Comparison of ENCODE assay signal across 12 cellular contexts in the genomic region with DNA sequence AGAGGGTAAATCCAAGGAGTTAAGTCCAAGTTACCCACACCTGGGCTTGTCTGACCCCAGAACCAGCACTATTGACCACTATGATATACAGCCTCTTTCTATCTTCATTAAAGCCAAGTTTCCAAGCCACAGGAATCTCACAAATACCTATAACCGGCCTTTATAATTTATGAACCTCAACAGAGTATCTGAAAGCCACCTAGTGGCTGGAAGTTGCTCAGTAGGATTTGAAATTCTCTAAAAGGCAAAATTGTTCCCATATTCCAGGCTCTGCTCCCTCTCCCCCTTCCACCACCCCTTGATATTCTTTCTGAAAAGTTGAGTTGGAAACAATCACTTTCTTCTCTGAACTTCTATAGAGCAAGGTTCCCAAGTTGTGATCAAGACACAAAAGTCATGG.
DNase-seq lines count a peak whose midpoint lies in the region; FAIRE-seq and TF ChIP-seq lines count a peak whose summit lies in the region.
"Had no signal": no experiment of that assay in that cellular context is flagged by ENCODE, and none has a peak within 500 bp of the region (broad histone marks: within the 10 kb centered on the region; RNA-seq: fewer than 3 reads in every experiment).

No MANE protein-coding gene starts in this region.

- no peak overlapping the region for H3K27ac Mint-ChIP-seq in progenitor cell of endocrine pancreas

- no peaks in the 10 kb centered on the region for H3K36me3 Mint-ChIP-seq in progenitor cell of endocrine pancreas (ENCODE audit: insufficient read depth)

- H2BK15ac ChIP-seq in neuronal stem cell (ENCODE audit: low read length), result no peak overlapping the region

- H3K9me3 Mint-ChIP-seq in progenitor cell of endocrine pancreas (ENCODE audit: low read depth), result no peaks in the 10 kb centered on the region

- H2BK12ac ChIP-seq in neuronal stem cell (ENCODE audit: low read length), result no peak overlapping the region

- no peak overlapping the region for H2AK5ac ChIP-seq in neuronal stem cell (ENCODE audit: low read depth, low read length)

- H3K9me3 ChIP-seq in neuronal stem cell (replicated peaks in 1 of 2; ENCODE audit: control insufficient read depth in 2 of 2, insufficient read depth in 1 of 2, low read depth in 1 of 2, low read length in 2 of 2), result no peaks in the 10 kb centered on the region

- no peak overlapping the region for H3K4me2 ChIP-seq in neuronal stem cell (ENCODE audit: insufficient read depth, low read length, poor library complexity, severe bottlenecking)

- no peak overlapping the region for H3K23ac ChIP-seq in neuronal stem cell (ENCODE audit: low read depth, low read length, poor library complexity)

- H2BK5ac ChIP-seq in neuronal stem cell (ENCODE audit: low read length), result no peak overlapping the region

- no peak overlapping the region for H3K4me3 ChIP-seq in NB4 (ENCODE audit: low read depth, low read length)
- no peak overlapping the region for H3K4me3 ChIP-seq in bronchial epithelial cell (ENCODE audit: low read depth, low read length)
- H3K4me3 ChIP-seq in neuronal stem cell (ENCODE audit: low read length in 2 of 2), result no peak overlapping the region

- peaks cover 2% of the 10 kb centered on the region for H3K79me1 ChIP-seq in neuronal stem cell (ENCODE audit: low read depth, low read length)

- DNase-seq in NCI-H1694 treated with DMSO at 0.1 percent for 48 hours (lab: John Stamatoyannopoulos, UW) (peak; percentile 16), NCI-H1694 (lab: John Stamatoyannopoulos, UW) (no peak), NB4 (ENCODE audit: low read depth) (no peak), bronchial epithelial cell (ENCODE audit: low read depth) (no peak), progenitor cell of endocrine pancreas (ENCODE audit: low spot score, unreplicated experiment) (no peak), NCI-H510A (lab: John Stamatoyannopoulos, UW) (no peak), neuronal stem cell (ENCODE audit: low spot score) (no peak), NCI-H345 (lab: John Stamatoyannopoulos, UW) (no peak)
- DNase-seq: cerebellar nuclear complex; foreskin fibroblast; nucleus accumbens; stimulated activated naive CD4-positive, alpha-beta T cell had no signal

- WGBS in neuronal stem cell (ENCODE audit: extremely low coverage in 2 of 2, insufficient read length in 2 of 2, insufficient replicate concordance in 1 of 2), 2 donors, result no CpG with 5 or more reads among the region's 1 CpG

- H3K4me1 ChIP-seq in neuronal stem cell (ENCODE audit: control insufficient read depth in 2 of 2, insufficient read depth in 1 of 2, low read depth in 1 of 2, low read length in 2 of 2), result peaks cover 12 to 14% of the 10 kb centered on the region in 2 donors

- H3K27me3 ChIP-seq in bronchial epithelial cell (ENCODE audit: control insufficient read depth, insufficient read depth, low read length) (no peaks in the 10 kb centered on the region), neuronal stem cell (ENCODE audit: control insufficient read depth in 3 of 3, insufficient read depth in 3 of 3, low read depth in 1 of 3, low read length in 3 of 3) (no peaks in the 10 kb centered on the region)

- H3K4me1 Mint-ChIP-seq in progenitor cell of endocrine pancreas (ENCODE audit: low read depth), result peaks cover 18% of the 10 kb centered on the region

- no peak overlapping the region for H3K4ac ChIP-seq in neuronal stem cell (ENCODE audit: low read length)

- H3K9ac ChIP-seq in neuronal stem cell (ENCODE audit: low read depth, low read length, poor library complexity), result no peak overlapping the region

- H3K4me3 Mint-ChIP-seq in progenitor cell of endocrine pancreas (ENCODE audit: low read depth), result no peak overlapping the region

- TF ChIP-seq CTCF in NB4 (IDR thresholded peaks at IDR 0.05; ENCODE audit: low read depth, low read length) (peak; percentile 36), bronchial epithelial cell (IDR thresholded peaks at IDR 0.05; ENCODE audit: insufficient read depth, low read length, severe bottlenecking) (peak; percentile 36), progenitor cell of endocrine pancreas (IDR thresholded peaks at IDR 0.05; ENCODE audit: unreplicated experiment) (peak; percentile 52)

- no peak overlapping the region for H2AFZ ChIP-seq in neuronal stem cell (ENCODE audit: low read length)

- no peak overlapping the region for H2BK120ac ChIP-seq in neuronal stem cell (ENCODE audit: low read depth, low read length)

- no peaks in the 10 kb centered on the region for H3K36me3 ChIP-seq in bronchial epithelial cell (ENCODE audit: control insufficient read depth, insufficient read depth, low read length)
- no peaks in the 10 kb centered on the region for H3K36me3 ChIP-seq in neuronal stem cell (replicated peaks in 1 of 2; ENCODE audit: control insufficient read depth in 2 of 2, insufficient read depth in 2 of 2, low read length in 2 of 2)

- no peak overlapping the region for H3K27ac ChIP-seq in neuronal stem cell (replicated peaks; ENCODE audit: low read length)

- H3K18ac ChIP-seq in neuronal stem cell (ENCODE audit: low read length), result no peak overlapping the region

- H3K14ac ChIP-seq in neuronal stem cell (ENCODE audit: low read length), result no peak overlapping the region

- TF ChIP-seq POLR2A in NB4 (IDR thresholded peaks at IDR 0.05; ENCODE audit: extremely low read depth, insufficient read length), result no peak

- no peak overlapping the region for H4K91ac ChIP-seq in neuronal stem cell (ENCODE audit: low read depth, low read length, poor library complexity)

- H4K8ac ChIP-seq in neuronal stem cell (ENCODE audit: low read depth, low read length), result no peak overlapping the region

- no peak for FAIRE-seq in bronchial epithelial cell (lab: Jason Lieb, UNC)

- peaks cover 11% of the 10 kb centered on the region for H3K27me3 Mint-ChIP-seq in progenitor cell of endocrine pancreas
